ENCODE assay signal across 8 cellular contexts in the genomic region with DNA sequence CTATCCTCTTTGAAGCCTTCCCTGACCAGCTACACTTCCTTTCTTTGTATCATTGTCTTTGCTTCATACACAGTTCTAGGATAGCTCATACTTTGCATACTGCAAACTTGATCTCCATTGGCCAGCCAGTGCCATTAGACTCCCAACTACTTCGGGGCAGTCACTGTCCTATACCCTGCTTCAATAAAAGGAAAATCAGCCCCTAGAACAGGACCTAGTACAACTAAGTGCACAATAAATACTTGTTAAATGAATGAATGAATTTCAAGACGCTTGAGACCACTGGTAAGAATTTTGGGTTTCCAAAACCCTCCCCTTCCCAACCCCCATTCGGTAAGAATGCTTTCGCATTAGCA. TPM values are rescaled to one million over a fixed set of nuclear protein-coding genes. Genes with fewer than 3 reads are reported as not detected.
DNase-seq lines count a peak whose midpoint lies in the region; ATAC-seq and TF ChIP-seq lines count a peak whose summit lies in the region.

No MANE protein-coding gene starts in this region.

- H3K36me3 ChIP-seq in GM23248 (ENCODE audit: low read depth) = no peaks in the 10 kb centered on the region; the same call in 1 of the 2 replicates
- H3K36me3 ChIP-seq in SK-N-MC (ENCODE audit: insufficient read depth, low read length) = no peaks in the 10 kb centered on the region; the same call in 1 of the 2 replicates
- H3K36me3 ChIP-seq in skeletal muscle satellite cell (ENCODE audit: insufficient read depth, low read length) = no peaks in the 10 kb centered on the region

- peak overlapping the region; percentile 78 for H3K9ac ChIP-seq in GM23248
- peak overlapping the region; percentile 79 for H3K9ac ChIP-seq in SK-N-MC (ENCODE audit: insufficient read length)
- H3K9ac ChIP-seq in skeletal muscle satellite cell (ENCODE audit: low read depth, low read length) = peak overlapping the region; percentile 78

- no peaks in the 10 kb centered on the region for H3K9me3 ChIP-seq in GM23248 (ENCODE audit: low read depth)
- no peaks in the 10 kb centered on the region for H3K9me3 ChIP-seq in SK-N-MC (ENCODE audit: low read depth, low read length)
- no peaks in the 10 kb centered on the region for H3K9me3 ChIP-seq in skeletal muscle satellite cell (replicated peaks; ENCODE audit: low read length)

- peaks cover 15% of the 10 kb centered on the region for H3K4me1 ChIP-seq in GM23248 (ENCODE audit: insufficient read depth)
- H3K4me1 ChIP-seq in skeletal muscle satellite cell (ENCODE audit: control insufficient read depth, insufficient read depth, low read length) = peaks cover 13% of the 10 kb centered on the region

- H3K27ac ChIP-seq in GM23248 (no peak overlapping the region), SK-N-MC (no peak overlapping the region)

- in situ Hi-C loops in GM23248 (cut with MboI) = no loop called here

- H3K79me2 ChIP-seq in GM23248 (ENCODE audit: insufficient read depth) = no peaks in the 10 kb centered on the region

- H3K27me3 ChIP-seq in GM23248 (replicated peaks; ENCODE audit: insufficient read depth) (peaks cover 6% of the 10 kb centered on the region; the same call in 1 of the 2 replicates), skeletal muscle satellite cell (ENCODE audit: control insufficient read depth, insufficient read depth, low read length) (peaks cover 27% of the 10 kb centered on the region)

- H3F3A ChIP-seq in GM23248 (ENCODE audit: insufficient read depth) = 0 out of 2 replicates have a peak, but pooled peaks cover 5% of the 10 kb centered on the region

- 1 to 6% methylated on average over 4 of the region's 4 CpGs for WGBS in GM23248 (ENCODE audit: low coverage in 1 of 2, low lambda C conversion rate in 2 of 2, missing lambda C conversion rate in 2 of 2), 2 experiments

- peak overlapping the region; percentile 95 for H2AFZ ChIP-seq in GM23248

- no peaks in the 10 kb centered on the region for H3K9me2 ChIP-seq in GM23248 (ENCODE audit: insufficient read depth)

- no peaks in the 10 kb centered on the region for H4K20me1 ChIP-seq in GM23248 (ENCODE audit: insufficient read depth)

- no peak for TF ChIP-seq CTCF in fibroblast of the aortic adventitia (IDR thresholded peaks at IDR 0.05; ENCODE audit: insufficient read depth, low read length)

- peak overlapping the region; percentile 94 for H3K4me2 ChIP-seq in GM23248 (ENCODE audit: unreplicated experiment)
- peak overlapping the region; percentile 87 for H3K4me2 ChIP-seq in skeletal muscle satellite cell (ENCODE audit: low read length)

- H3K4me3 ChIP-seq in GM23248 (peak overlapping the region; percentile 94), SK-N-MC (peak overlapping the region; percentile 91), fibroblast of the aortic adventitia (ENCODE audit: low read depth, low read length) (peak overlapping the region; percentile 82), skeletal muscle satellite cell (ENCODE audit: low read length) (peak overlapping the region; percentile 79)

- ATAC-seq in HG03521 (IDR thresholded peaks at IDR 0.05; ENCODE audit: unreplicated experiment) = no peak

- DNase-seq in GM23248 (no peak), SK-N-MC (ENCODE audit: low read depth, low spot score) (no peak), fibroblast of the aortic adventitia (ENCODE audit: low read depth) (no peak), DMS153 (lab: John Stamatoyannopoulos, UW) (no peak), hippocampal formation (lab: John Stamatoyannopoulos, UW) (no peak)
- DNase-seq in stimulated activated CD4-positive, alpha-beta T cell treated with anti-CD3 and anti-CD28 coated beads, Interleukin-12 subunit alpha, Interleukin-12 subunit beta, amount 100 ng/mL, for 4 hours = no peak

RNA-seq across cellular contexts. Expression of a gene that starts 0.5 kb away (rescaled TPM):
- 21.5 and 27.3 TPM in 2 replicates for total RNA-seq in GM23248 (2014; rRNA removed; shearing (Covaris generic))
- 20.7 and 22.5 TPM in 2 replicates for polyA plus RNA-seq in GM23248 (2016; fragmentation: Nextera tagmentation; extraction: Ambion mirVana)
- 12.4 and 19.4 TPM in 2 replicates for total RNA-seq in fibroblast of the aortic adventitia (ENCODE audit: low replicate concordance)
- 6.6 and 9.1 TPM in 2 replicates for total RNA-seq in skeletal muscle satellite cell (2012; rRNA removed)

RNA-seq across cellular contexts. Expression of a gene that starts 14.1 kb away (rescaled TPM):
- 12.3 and 19.6 TPM in 2 replicates for total RNA-seq in GM23248 (2014; rRNA removed; shearing (Covaris generic))
- 7.7 and 8.7 TPM in 2 replicates for polyA plus RNA-seq in GM23248 (2016; fragmentation: Nextera tagmentation; extraction: Ambion mirVana)
- 10.5 and 16.9 TPM in 2 replicates for total RNA-seq in fibroblast of the aortic adventitia (ENCODE audit: low replicate concordance)
- 1.3 and 2.0 TPM in 2 replicates for total RNA-seq in skeletal muscle satellite cell (2012; rRNA removed)

RNA-seq across cellular contexts. Expression of a gene that starts 20.7 kb away (rescaled TPM):
- total RNA-seq in GM23248 (2014; rRNA removed; shearing (Covaris generic)) = 24.2 and 43.0 TPM in 2 replicates
- polyA plus RNA-seq in GM23248 (2016; fragmentation: Nextera tagmentation; extraction: Ambion mirVana) = 0.24 and 0.60 TPM in 2 replicates
- total RNA-seq in fibroblast of the aortic adventitia (ENCODE audit: low replicate concordance) = 18.3 and 64.5 TPM in 2 replicates
- 1.5 TPM in 2 replicates for total RNA-seq in skeletal muscle satellite cell (2012; rRNA removed)

RNA-seq across cellular contexts. Expression of a gene that starts 40.7 kb away (rescaled TPM):
- total RNA-seq in GM23248 (2014; rRNA removed; shearing (Covaris generic)) = under 0.01 and 0.11 TPM in 2 replicates
- polyA plus RNA-seq in GM23248 (2016; fragmentation: Nextera tagmentation; extraction: Ambion mirVana) = 0.15 and 0.18 TPM in 2 replicates
- total RNA-seq in fibroblast of the aortic adventitia (ENCODE audit: low replicate concordance) = 0.72 and 1.8 TPM in 2 replicates
- total RNA-seq in skeletal muscle satellite cell (2012; rRNA removed) = 0.25 TPM in 1 of 2 replicates, not detected in the other

RNA-seq across cellular contexts. Expression of a gene that starts 42.5 kb away (rescaled TPM):
- 7.8 and 8.6 TPM in 2 replicates for total RNA-seq in GM23248 (2014; rRNA removed; shearing (Covaris generic))
- 4.7 and 5.4 TPM in 2 replicates for polyA plus RNA-seq in GM23248 (2016; fragmentation: Nextera tagmentation; extraction: Ambion mirVana)
- total RNA-seq in fibroblast of the aortic adventitia (ENCODE audit: low replicate concordance) = 1.7 and 6.9 TPM in 2 replicates
- 0.66 and 1.0 TPM in 2 replicates for total RNA-seq in skeletal muscle satellite cell (2012; rRNA removed)
